In the genomic region with DNA sequence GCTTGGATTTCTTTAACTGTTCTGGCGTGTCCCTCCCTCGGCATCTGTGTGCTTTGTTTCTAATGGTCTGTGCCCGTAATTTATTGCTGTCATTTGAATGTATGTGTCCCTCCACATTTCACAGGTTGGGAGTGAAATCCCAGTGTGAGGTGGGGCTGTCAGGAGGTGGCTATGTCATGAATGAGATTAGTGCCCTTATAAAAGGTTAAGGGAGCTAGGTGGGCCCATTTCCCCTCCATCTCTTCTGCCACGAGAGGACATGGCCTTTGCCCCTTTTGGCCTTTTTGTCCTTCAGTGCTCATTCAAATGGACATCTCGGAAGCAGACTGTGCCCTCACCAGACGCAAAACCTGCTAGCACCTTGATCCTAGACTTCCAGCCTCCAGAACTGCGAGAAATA, we compare ENCODE assay signal across 1 cellular context.
A peak's percentile ranks its signal among the peaks of the same experiment; 100 is the strongest.
TF ChIP-seq lines count a peak whose summit lies in the region.

No MANE protein-coding gene starts in this region.

TF ChIP-seq in endothelial cell of umbilical vein, 7 proteins besides CTCF, POLR2A, EP300 and RAD21:
- TF ChIP-seq EZH2 (IDR thresholded peaks at IDR 0.05; ENCODE audit: borderline replicate concordance, low read depth, low read length, severe bottlenecking) (peak; percentile 37), POLR2AphosphoS5 (IDR thresholded peaks at IDR 0.05; ENCODE audit: insufficient read depth, low read depth, low read length) (no peak), MYC (IDR thresholded peaks at IDR 0.05; ENCODE audit: low read depth, low read length) (no peak), GATA2 (IDR thresholded peaks at IDR 0.05; ENCODE audit: insufficient read depth, insufficient read length, low read depth, low read length) (no peak), FOS (IDR thresholded peaks at IDR 0.05; ENCODE audit: borderline replicate concordance, insufficient read depth, low read length) (no peak), JUN (IDR thresholded peaks at IDR 0.05; ENCODE audit: borderline replicate concordance, insufficient read depth, insufficient read length, low read depth) (no peak)
- TF ChIP-seq, protein P1, sequence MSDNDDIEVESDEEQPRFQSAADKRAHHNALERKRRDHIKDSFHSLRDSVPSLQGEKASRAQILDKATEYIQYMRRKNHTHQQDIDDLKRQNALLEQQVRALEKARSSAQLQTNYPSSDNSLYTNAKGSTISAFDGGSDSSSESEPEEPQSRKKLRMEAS (IDR thresholded peaks at IDR 0.05; ENCODE audit: insufficient read depth, insufficient read length) = no peak
